Comparison of ENCODE assay signal across 7 cellular contexts in the genomic region with DNA sequence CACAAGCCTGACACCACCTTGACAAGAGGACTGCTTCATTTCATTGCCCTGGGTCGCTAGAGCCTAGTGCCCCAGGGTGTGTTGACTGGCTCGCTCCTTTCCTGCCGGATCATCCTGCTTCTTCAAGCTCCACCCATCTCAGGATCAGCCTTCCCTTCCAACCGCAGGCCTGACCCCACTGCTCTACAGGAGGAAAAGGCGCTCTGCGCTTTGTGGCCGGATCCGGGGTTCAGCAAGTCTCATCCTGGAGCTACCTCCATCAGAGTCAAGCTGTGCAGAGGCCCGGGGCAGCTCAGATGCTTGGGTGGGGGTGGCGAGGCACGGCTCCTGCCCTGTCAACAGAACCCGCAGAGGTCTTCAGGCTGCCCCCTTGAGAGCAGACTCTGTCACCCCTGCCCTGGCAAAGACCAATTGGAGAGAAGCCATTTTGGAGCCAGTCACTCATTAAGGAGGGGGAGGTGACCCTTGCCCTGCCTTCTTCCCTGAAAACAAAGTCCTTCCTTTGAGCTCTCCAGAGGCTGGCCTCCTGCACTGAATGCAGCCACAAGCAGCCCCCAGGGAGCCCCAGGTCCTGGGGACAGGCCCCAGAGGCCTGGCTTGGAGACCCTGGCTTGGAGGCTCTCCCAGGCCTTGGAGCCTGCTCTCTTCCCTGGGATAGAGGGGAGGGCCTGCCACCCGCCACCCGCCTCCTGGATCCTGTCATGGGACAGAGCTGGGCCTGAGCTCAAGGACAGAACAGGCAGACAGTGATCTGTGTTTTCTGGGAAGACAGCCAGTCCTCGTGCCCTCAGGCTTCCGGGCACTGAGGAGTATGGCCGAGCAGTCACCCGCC.
DNase-seq lines count a peak whose midpoint lies in the region; ATAC-seq and TF ChIP-seq lines count a peak whose summit lies in the region.

No MANE protein-coding gene starts in this region.

- H3K4me3 Mint-ChIP-seq in mesothelial cell of epicardium (no peak overlapping the region), type B pancreatic cell (no peak overlapping the region)

- no peak for TF ChIP-seq CTCF in Panc1 (IDR thresholded peaks at IDR 0.05)
- no peak for TF ChIP-seq CTCF in epithelial cell of esophagus (IDR thresholded peaks at IDR 0.05; ENCODE audit: insufficient read depth, low read depth, low read length, missing control alignments)
- no peak for TF ChIP-seq CTCF in mesothelial cell of epicardium (IDR thresholded peaks at IDR 0.05; ENCODE audit: unreplicated experiment)
- no peak for TF ChIP-seq CTCF in type B pancreatic cell (conservative IDR thresholded peaks at IDR 0.05)

- CTCF ChIA-PET in Panc1 (lab: Charles Lee), result interaction anchor here (0.6 to 1.1 kb wide), 2 partner anchors 299 to 490 kb away, joined by 3 to 4 read pairs; no protein-coding TSS in a partner anchor

- no TSS peak for BruUV-seq in Panc1 (replicated peaks; lab: Mats Ljungman, UMichigan)

- H3K27ac Mint-ChIP-seq in mesothelial cell of epicardium, result peak overlapping the region; percentile 84
- peak overlapping the region; percentile 33 for H3K27ac Mint-ChIP-seq in type B pancreatic cell

- no peaks in the 10 kb centered on the region for H3K27me3 ChIP-seq in Panc1 (ENCODE audit: control insufficient read depth, insufficient read depth, low read length)

- no peak overlapping the region for H3K4me3 ChIP-seq in Panc1 (ENCODE audit: low read depth in 2 of 2, low read length in 2 of 2)
- no peak overlapping the region for H3K4me3 ChIP-seq in epithelial cell of esophagus (ENCODE audit: low read length)

- ATAC-seq in Panc1 (peak; percentile 56), GM19452 (IDR thresholded peaks at IDR 0.05; ENCODE audit: unreplicated experiment) (no peak)

- H3K27me3 Mint-ChIP-seq in mesothelial cell of epicardium (ENCODE audit: low read depth), result no peaks in the 10 kb centered on the region
- peaks cover 4% of the 10 kb centered on the region for H3K27me3 Mint-ChIP-seq in type B pancreatic cell

- H3K4me1 ChIP-seq in Panc1 (ENCODE audit: control insufficient read depth, insufficient read depth, low read length), result peaks cover 31% of the 10 kb centered on the region

- in situ Hi-C loops in Panc1 (cut with HindIII; ENCODE audit: low pct_unique_long_range_greater_than_20kb, low sequenced_read_pairs), result no loop called here

- H3K36me3 ChIP-seq in Panc1 (ENCODE audit: control insufficient read depth, insufficient read depth, low read length), result no peaks in the 10 kb centered on the region

- H3K36me3 Mint-ChIP-seq in mesothelial cell of epicardium, result no peaks in the 10 kb centered on the region
- H3K36me3 Mint-ChIP-seq in type B pancreatic cell, result no peaks in the 10 kb centered on the region

- DNase-seq in Panc1 (ENCODE audit: low read depth, low spot score) (no peak), epithelial cell of esophagus (ENCODE audit: low read depth) (peak; percentile 28), mesothelial cell of epicardium (ENCODE audit: low spot score in 2 of 2, unreplicated experiment in 2 of 2) (peak in 1 of 2 experiments; percentile 15), type B pancreatic cell (ENCODE audit: extremely low spot score, unreplicated experiment) (no peak), NOMO-1 treated with DMSO at 0.1 percent for 48 hours (lab: John Stamatoyannopoulos, UW; ENCODE audit: unreplicated experiment) (no peak)
- DNase-seq in activated CD4-positive, alpha-beta T cell treated with anti-CD3 and anti-CD28 coated beads for 4 hours, result no peak

- intact Hi-C loops in Panc1 (cut with micrococcal nuclease; ENCODE audit: unreplicated experiment), result no loop called here

- peak overlapping the region; percentile 72 for H3K27ac ChIP-seq in Panc1 (ENCODE audit: low read length)

- H3K9me3 ChIP-seq in Panc1 (ENCODE audit: control insufficient read depth, insufficient read depth, low read depth, low read length), result no peaks in the 10 kb centered on the region

- H3K9me3 Mint-ChIP-seq in mesothelial cell of epicardium (no peaks in the 10 kb centered on the region), type B pancreatic cell (no peaks in the 10 kb centered on the region)

- H3K4me1 Mint-ChIP-seq in mesothelial cell of epicardium (peaks cover 66% of the 10 kb centered on the region), type B pancreatic cell (ENCODE audit: unreplicated experiment) (peaks cover 58% of the 10 kb centered on the region)

- POLR2A ChIA-PET in Panc1 (lab: Charles Lee), result interaction anchor here (0.6 kb wide), 1 partner anchor 129 kb away, joined by 21 read pairs; no protein-coding TSS in a partner anchor
